In genomic region chr12:2335109-2335508, GRCh38 we compare ENCODE assay signal across 11 cellular contexts.
A peak's percentile ranks its signal among the peaks of the same experiment; 100 is the strongest.
DNase-seq lines count a peak whose midpoint lies in the region; ATAC-seq, FAIRE-seq and TF ChIP-seq lines count a peak whose summit lies in the region.
"Had no signal": no experiment of that assay in that cellular context is flagged by ENCODE, and none has a peak within 500 bp of the region (broad histone marks: within the 10 kb centered on the region; RNA-seq: fewer than 3 reads in every experiment).

No MANE protein-coding gene starts in this region.

- H3K27me3 Mint-ChIP-seq in nephron progenitor cell (ENCODE audit: low read depth, poor library complexity) = peaks cover 3% of the 10 kb centered on the region

- no peaks in the 10 kb centered on the region for H3K9me2 ChIP-seq in HCT116 (ENCODE audit: insufficient read depth)

- no peaks in the 10 kb centered on the region for H3K9me1 ChIP-seq in K562 (ENCODE audit: control insufficient read depth, insufficient read depth, low read length)

- H3K79me2 ChIP-seq in HCT116 (ENCODE audit: insufficient read depth, low read length) (no peaks in the 10 kb centered on the region), K562 (ENCODE audit: control insufficient read depth, insufficient read depth, low read length) (no peaks in the 10 kb centered on the region)

- peaks cover 61% of the 10 kb centered on the region for H3K4me1 Mint-ChIP-seq in nephron progenitor cell

- H3K9ac ChIP-seq in HCT116 (ENCODE audit: low read length) (no peak overlapping the region), K562 (ENCODE audit: insufficient read depth in 1 of 2, low read depth in 2 of 2, low read length in 2 of 2) (no peak overlapping the region)

- H3K9me3 Mint-ChIP-seq in nephron progenitor cell = peaks cover 7% of the 10 kb centered on the region

- H2AFZ ChIP-seq in HCT116 (ENCODE audit: low read depth, low read length, poor library complexity, severe bottlenecking) (no peak overlapping the region), K562 (ENCODE audit: low read depth, low read length) (no peak overlapping the region)

- no peaks in the 10 kb centered on the region for H4K20me1 ChIP-seq in HCT116 (ENCODE audit: insufficient read depth)
- no peaks in the 10 kb centered on the region for H4K20me1 ChIP-seq in K562 (replicated peaks; ENCODE audit: control insufficient read depth, insufficient read depth, low read length)

- H3K9me3 ChIP-seq in HCT116 (ENCODE audit: control insufficient read depth in 1 of 2, insufficient read depth in 1 of 2, low read depth in 1 of 2, low read length in 2 of 2) (no peaks in the 10 kb centered on the region), K562 (replicated peaks; ENCODE audit: control insufficient read depth, insufficient read depth, low read depth, low read length) (no peaks in the 10 kb centered on the region), right lobe of liver (no peaks in the 10 kb centered on the region)
- H3K9me3 ChIP-seq: pancreas had no signal

- CTCF ChIA-PET in HCT116 (lab: Charles Lee) = no interaction called here
- CTCF ChIA-PET in K562 (lab: Yijun Ruan, JAX; ENCODE audit: low intra/inter-chr PET ratio) = no interaction called here

- H3K27ac ChIP-seq in HCT116 (ENCODE audit: low read depth, low read length) (no peak overlapping the region; the same call in 1 of the 2 replicates), K562 (ENCODE audit: extremely low read depth, low read depth, low read length) (no peak overlapping the region; the same call in 2 of the 3 replicates), right lobe of liver (no peak overlapping the region)
- H3K27ac ChIP-seq: pancreas had no signal

- H3K27me3 ChIP-seq in HCT116 (ENCODE audit: insufficient read depth, low read length) (no peaks in the 10 kb centered on the region), K562 (ENCODE audit: control insufficient read depth in 2 of 2, insufficient read depth in 2 of 2, low read length in 2 of 2) (no peaks in the 10 kb centered on the region), right lobe of liver (no peaks in the 10 kb centered on the region)
- H3K27me3 ChIP-seq: pancreas had no signal

- peak overlapping the region; percentile 97 for H3K27ac Mint-ChIP-seq in nephron progenitor cell

- TF ChIP-seq EP300 in K562 (IDR thresholded peaks at IDR 0.05; ENCODE audit: low read length) = no peak

- no TSS peak for BruUV-seq in HCT116 (replicated peaks; lab: Mats Ljungman, UMichigan)
- no TSS peak for BruUV-seq in K562 (replicated peaks; lab: Mats Ljungman, UMichigan)

- intact Hi-C loops in HCT116 (cut with micrococcal nuclease) = loop anchor here (10.0 kb wide), 1 partner anchor 1440 kb away; no protein-coding TSS in a partner anchor
- intact Hi-C loops in K562 (cut with micrococcal nuclease) = no loop called here
- intact Hi-C loops in right lobe of liver (cut with DNase I) = no loop called here

- 6% methylated on average over 4 of the region's 5 CpGs for WGBS in K562 (ENCODE audit: insufficient coverage, low coverage, missing lambda C conversion rate)
- WGBS in right lobe of liver (ENCODE audit: insufficient coverage, low coverage, low lambda C conversion rate, missing lambda C conversion rate) = 36% methylated on average over 3 of the region's 5 CpGs

- H3K4me1 ChIP-seq in HCT116 (ENCODE audit: control insufficient read depth in 1 of 2, insufficient read depth in 2 of 2, low read length in 2 of 2) (peaks cover 51 to 74% of the 10 kb centered on the region in 2 experiments), K562 (replicated peaks in 1 of 2; ENCODE audit: control insufficient read depth in 2 of 2, insufficient read depth in 2 of 2, low read length in 2 of 2) (peaks cover 3 to 22% of the 10 kb centered on the region in 2 experiments; a peak in 3 of 5 replicates), right lobe of liver (no peaks in the 10 kb centered on the region)
- H3K4me1 ChIP-seq: pancreas had no signal

- peak overlapping the region; percentile 50 for H3K4me3 Mint-ChIP-seq in nephron progenitor cell

- no peak for TF ChIP-seq POLR2A in HCT116 (IDR thresholded peaks at IDR 0.05; ENCODE audit: borderline replicate concordance, extremely low read depth, insufficient read depth, insufficient read length)
- no peak for TF ChIP-seq POLR2A in K562 (conservative IDR thresholded peaks at IDR 0.05)
- no peak for TF ChIP-seq POLR2A in right lobe of liver (IDR thresholded peaks at IDR 0.05)

- H3K4me2 ChIP-seq in HCT116 (ENCODE audit: low read length) = peak overlapping the region; percentile 72
- H3K4me2 ChIP-seq in K562 (ENCODE audit: insufficient read depth, low read length) = no peak overlapping the region

- no peak for FAIRE-seq in K562 (lab: Jason Lieb, UNC)
- FAIRE-seq: pancreas had no signal

- TF ChIP-seq RAD21 in HCT116 (IDR thresholded peaks at IDR 0.05; ENCODE audit: low read depth) = no peak
- no peak for TF ChIP-seq RAD21 in K562 (CRISPR knock-in tag; conservative IDR thresholded peaks at IDR 0.05 in 1 of 2, IDR thresholded peaks at IDR 0.05 in 1 of 2)

- ATAC-seq in HCT116 (no peak), K562 (no peak), GM18498 (IDR thresholded peaks at IDR 0.05; ENCODE audit: unreplicated experiment) (no peak), right lobe of liver (no peak)
- ATAC-seq: pancreas had no signal

- DNase-seq in A172 (ENCODE audit: low spot score) (peak; percentile 49), HCT116 (ENCODE audit: low read depth, low spot score) (no peak), K562 (ENCODE audit: extremely low read depth in 1 of 4, low spot score in 3 of 4) (no peak), nephron progenitor cell (peak; percentile 39), GOT3 (lab: John Stamatoyannopoulos, UW) (no peak), NCI-H2171 (lab: John Stamatoyannopoulos, UW) (no peak), right lobe of liver (no peak)
- DNase-seq: mammary epithelial cell; pancreas; stimulated activated CD4-positive, alpha-beta T cell treated with anti-CD3 and anti-CD28 coated beads, Interleukin-1b, Interleukin-23, amount 100 ng/mL, for 48 hours had no signal

- POLR2A ChIA-PET in HCT116 (lab: Charles Lee) = no interaction called here
- POLR2A ChIA-PET in K562 (lab: Yijun Ruan, JAX) = no interaction called here

- H3K36me3 ChIP-seq in HCT116 (ENCODE audit: control insufficient read depth in 1 of 2, insufficient read depth in 2 of 2, low read length in 2 of 2) = no peaks in the 10 kb centered on the region
- H3K36me3 ChIP-seq in K562 (ENCODE audit: control insufficient read depth, insufficient read depth, low read length) = no peaks in the 10 kb centered on the region
- H3K36me3 ChIP-seq in right lobe of liver = no peaks in the 10 kb centered on the region
- H3K36me3 ChIP-seq: pancreas had no signal

- H3K4me3 ChIP-seq in HCT116 (replicated peaks in 1 of 2; ENCODE audit: low read depth in 1 of 2, low read length in 2 of 2) (no peak overlapping the region), K562 (no peak overlapping the region), right lobe of liver (no peak overlapping the region)
- H3K4me3 ChIP-seq: pancreas had no signal

- in situ Hi-C loops in K562 (cut with MboI) = no loop called here

- H3K36me3 Mint-ChIP-seq in nephron progenitor cell (ENCODE audit: low read depth) = no peaks in the 10 kb centered on the region

- RAD21 ChIA-PET in HCT116 (lab: Charles Lee; ENCODE audit: low non-redundant PET in 1 of 2, low total read pairs in 2 of 2, uncharacterized antibody in 2 of 2, unreplicated experiment in 2 of 2) = no interaction called here

- TF ChIP-seq CTCF in HCT116 (IDR thresholded peaks at IDR 0.05 in 2 of 3, conservative IDR thresholded peaks at IDR 0.05 in 1 of 3; ENCODE audit: borderline replicate concordance in 1 of 3, insufficient read depth in 1 of 3, low read depth in 2 of 3, low read length in 2 of 3) = no peak
- TF ChIP-seq CTCF in K562 (IDR thresholded peaks at IDR 0.05 in 2 of 3, conservative IDR thresholded peaks at IDR 0.05 in 1 of 3; ENCODE audit: insufficient read depth in 2 of 3, low read depth in 1 of 3, low read length in 3 of 3) = no peak
- no peak for TF ChIP-seq CTCF in nephron progenitor cell (IDR thresholded peaks at IDR 0.05)
- no peak for TF ChIP-seq CTCF in right lobe of liver (IDR thresholded peaks at IDR 0.05)

TF ChIP-seq in HCT116, 20 proteins besides CTCF, POLR2A, EP300 and RAD21 (continues in another document):
- TF ChIP-seq ZFX (IDR thresholded peaks at IDR 0.05) = no peak
- TF ChIP-seq TCF7L2 (IDR thresholded peaks at IDR 0.05; ENCODE audit: borderline replicate concordance, extremely low read depth, insufficient read depth, insufficient read length) = no peak

TF ChIP-seq in K562, 482 proteins besides CTCF, POLR2A, EP300 and RAD21:
- TF ChIP-seq FOXM1 (IDR thresholded peaks at IDR 0.05; ENCODE audit: low read depth) (no peak), FOXM1 (CRISPR knock-in tag; IDR thresholded peaks at IDR 0.05; ENCODE audit: low read depth) (no peak), PHF20 (IDR thresholded peaks at IDR 0.05; ENCODE audit: partially characterized antibody) (no peak), ZNF146 (CRISPR knock-in tag; IDR thresholded peaks at IDR 0.05; ENCODE audit: unreplicated experiment) (no peak), ZNF449 (CRISPR knock-in tag; IDR thresholded peaks at IDR 0.05) (no peak), ZNF133 (CRISPR knock-in tag; IDR thresholded peaks at IDR 0.05) (no peak), GABPA (tag; conservative IDR thresholded peaks at IDR 0.05; ENCODE audit: low read depth) (peak; percentile 54), MXD1 (CRISPR knock-in tag; IDR thresholded peaks at IDR 0.05; ENCODE audit: borderline replicate concordance, poor library complexity, severe bottlenecking) (no peak)
TF ChIP-seq in K562: peak in this region for 1.

Comparison
In these comparisons a context has a peak if more than half of its experiments do, and no peak if none do; other contexts are left out.
1. DNase-seq: peak in A172 (single experiment) and nephron progenitor cell (single experiment); none in HCT116 (single experiment), K562 (0 of 4), GOT3 (single experiment), NCI-H2171 (single experiment) and right lobe of liver (0 of 3).